Comparison of ENCODE assay signal across 1 cellular context in the genomic region with DNA sequence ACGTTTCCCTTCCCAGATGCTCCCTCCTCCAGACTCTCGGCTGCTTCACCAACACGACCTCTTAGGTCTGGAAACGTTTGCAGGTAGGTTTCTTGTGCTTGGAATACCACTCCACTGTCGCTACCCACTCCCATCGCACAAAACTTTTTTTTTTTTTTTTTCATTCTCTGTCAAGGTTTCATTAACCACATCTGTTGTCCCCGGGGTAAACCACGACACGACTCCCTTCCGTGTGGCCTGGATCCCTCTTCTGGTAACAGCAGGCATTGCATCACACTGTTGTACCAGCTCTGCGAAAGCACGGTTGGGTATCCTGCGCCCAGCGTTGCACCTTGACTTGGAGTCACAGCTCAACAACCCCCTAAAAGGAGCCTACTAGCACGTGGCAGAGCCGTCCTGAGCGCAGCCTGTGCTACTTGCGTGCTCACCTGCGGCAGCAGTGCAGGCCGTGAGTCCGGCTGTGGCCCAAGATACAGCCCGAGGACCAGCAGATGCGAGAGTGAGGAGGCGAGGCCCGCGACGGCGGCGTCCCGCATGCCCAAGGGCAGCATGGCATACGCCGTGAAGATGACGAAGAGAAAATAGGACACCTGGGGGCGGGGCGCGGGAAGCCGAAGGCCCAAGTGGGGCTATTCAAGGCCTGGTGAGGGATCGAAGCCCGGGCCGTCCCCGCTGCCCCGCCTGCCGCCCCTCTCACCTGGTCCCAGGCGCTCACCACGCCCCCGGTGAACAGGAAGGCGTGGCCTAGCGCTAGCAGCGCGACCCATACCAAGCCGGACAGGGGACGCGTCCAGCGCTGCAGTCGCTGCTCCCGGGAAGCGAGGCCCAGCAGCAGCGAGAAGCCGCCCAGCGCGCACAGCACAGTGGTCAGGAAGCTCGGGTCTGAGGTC.
A peak's percentile ranks its signal among the peaks of the same experiment; 100 is the strongest.
TF ChIP-seq lines count a peak whose summit lies in the region.

No MANE protein-coding gene starts in this region.

TF ChIP-seq in HepG2, 621 proteins besides CTCF, POLR2A, EP300 and RAD21 (continued from another document and continues in another):
- TF ChIP-seq, protein P1, sequence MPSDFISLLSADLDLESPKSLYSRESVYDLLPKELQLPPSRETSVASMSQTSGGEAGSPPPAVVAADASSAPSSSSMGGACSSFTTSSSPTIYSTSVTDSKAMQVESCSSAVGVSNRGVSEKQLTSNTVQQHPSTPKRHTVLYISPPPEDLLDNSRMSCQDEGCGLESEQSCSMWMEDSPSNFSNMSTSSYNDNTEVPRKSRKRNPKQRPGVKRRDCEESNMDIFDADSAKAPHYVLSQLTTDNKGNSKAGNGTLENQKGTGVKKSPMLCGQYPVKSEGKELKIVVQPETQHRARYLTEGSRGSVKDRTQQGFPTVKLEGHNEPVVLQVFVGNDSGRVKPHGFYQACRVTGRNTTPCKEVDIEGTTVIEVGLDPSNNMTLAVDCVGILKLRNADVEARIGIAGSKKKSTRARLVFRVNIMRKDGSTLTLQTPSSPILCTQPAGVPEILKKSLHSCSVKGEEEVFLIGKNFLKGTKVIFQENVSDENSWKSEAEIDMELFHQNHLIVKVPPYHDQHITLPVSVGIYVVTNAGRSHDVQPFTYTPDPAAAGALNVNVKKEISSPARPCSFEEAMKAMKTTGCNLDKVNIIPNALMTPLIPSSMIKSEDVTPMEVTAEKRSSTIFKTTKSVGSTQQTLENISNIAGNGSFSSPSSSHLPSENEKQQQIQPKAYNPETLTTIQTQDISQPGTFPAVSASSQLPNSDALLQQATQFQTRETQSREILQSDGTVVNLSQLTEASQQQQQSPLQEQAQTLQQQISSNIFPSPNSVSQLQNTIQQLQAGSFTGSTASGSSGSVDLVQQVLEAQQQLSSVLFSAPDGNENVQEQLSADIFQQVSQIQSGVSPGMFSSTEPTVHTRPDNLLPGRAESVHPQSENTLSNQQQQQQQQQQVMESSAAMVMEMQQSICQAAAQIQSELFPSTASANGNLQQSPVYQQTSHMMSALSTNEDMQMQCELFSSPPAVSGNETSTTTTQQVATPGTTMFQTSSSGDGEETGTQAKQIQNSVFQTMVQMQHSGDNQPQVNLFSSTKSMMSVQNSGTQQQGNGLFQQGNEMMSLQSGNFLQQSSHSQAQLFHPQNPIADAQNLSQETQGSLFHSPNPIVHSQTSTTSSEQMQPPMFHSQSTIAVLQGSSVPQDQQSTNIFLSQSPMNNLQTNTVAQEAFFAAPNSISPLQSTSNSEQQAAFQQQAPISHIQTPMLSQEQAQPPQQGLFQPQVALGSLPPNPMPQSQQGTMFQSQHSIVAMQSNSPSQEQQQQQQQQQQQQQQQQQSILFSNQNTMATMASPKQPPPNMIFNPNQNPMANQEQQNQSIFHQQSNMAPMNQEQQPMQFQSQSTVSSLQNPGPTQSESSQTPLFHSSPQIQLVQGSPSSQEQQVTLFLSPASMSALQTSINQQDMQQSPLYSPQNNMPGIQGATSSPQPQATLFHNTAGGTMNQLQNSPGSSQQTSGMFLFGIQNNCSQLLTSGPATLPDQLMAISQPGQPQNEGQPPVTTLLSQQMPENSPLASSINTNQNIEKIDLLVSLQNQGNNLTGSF (CRISPR knock-in tag; IDR thresholded peaks at IDR 0.05), result peak; percentile 6; the same call in 1 of the 2 replicates
- TF ChIP-seq MTF2 (CRISPR knock-in tag; IDR thresholded peaks at IDR 0.05; ENCODE audit: borderline replicate concordance) (peak; percentile 100), ATAD3A (CRISPR knock-in tag; IDR thresholded peaks at IDR 0.05) (peak; percentile 85), ARNT2 (CRISPR knock-in tag; IDR thresholded peaks at IDR 0.05; ENCODE audit: low read depth) (peak; percentile 72; the same call in 1 of the 2 replicates), ZNF660 (CRISPR knock-in tag; IDR thresholded peaks at IDR 0.05; ENCODE audit: borderline replicate concordance, low read depth) (0 out of 2 replicates have a peak, but pooled peaks have one; percentile 24), ZNF749 (CRISPR knock-in tag; IDR thresholded peaks at IDR 0.05; ENCODE audit: borderline replicate concordance) (peak; percentile 78; the same call in 1 of the 2 replicates), NCOA1 (CRISPR knock-in tag; IDR thresholded peaks at IDR 0.05) (peak; percentile 98), ZSCAN12 (CRISPR knock-in tag; IDR thresholded peaks at IDR 0.05) (no peak), ZNF776 (CRISPR knock-in tag; IDR thresholded peaks at IDR 0.05) (peak; percentile 96), ZNF878 (CRISPR knock-in tag; IDR thresholded peaks at IDR 0.05) (no peak; the same call in 1 of the 2 replicates), ZNF790 (CRISPR knock-in tag; IDR thresholded peaks at IDR 0.05; ENCODE audit: borderline replicate concordance) (peak; percentile 17; the same call in 1 of the 2 replicates), ZNF432 (CRISPR knock-in tag; IDR thresholded peaks at IDR 0.05; ENCODE audit: borderline replicate concordance) (no peak), HNRNPUL1 (IDR thresholded peaks at IDR 0.05; ENCODE audit: low read depth, low read length) (no peak), GATA4 (IDR thresholded peaks at IDR 0.05; ENCODE audit: borderline replicate concordance, low read depth) (no peak), KLF12 (CRISPR knock-in tag; IDR thresholded peaks at IDR 0.05; ENCODE audit: borderline replicate concordance) (no peak), HOXA9 (CRISPR knock-in tag; IDR thresholded peaks at IDR 0.05; ENCODE audit: borderline replicate concordance) (peak; percentile 97), ZNF12 (CRISPR knock-in tag; IDR thresholded peaks at IDR 0.05) (peak; percentile 88), POLR2G (IDR thresholded peaks at IDR 0.05; ENCODE audit: low read depth, low read length) (no peak), NR2F2 (IDR thresholded peaks at IDR 0.05; ENCODE audit: borderline replicate concordance, low read depth) (no peak), ZSCAN9 (CRISPR knock-in tag; IDR thresholded peaks at IDR 0.05; ENCODE audit: borderline replicate concordance) (peak; percentile 77), TGIF2 (CRISPR knock-in tag; IDR thresholded peaks at IDR 0.05) (no peak; the same call in 1 of the 2 replicates), TCF7 (IDR thresholded peaks at IDR 0.05; ENCODE audit: low read depth) (no peak), ZNF468 (CRISPR knock-in tag; IDR thresholded peaks at IDR 0.05) (no peak), PHB2 (IDR thresholded peaks at IDR 0.05; ENCODE audit: partially characterized antibody) (no peak), MAFF (IDR thresholded peaks at IDR 0.05; ENCODE audit: low read depth, low read length) (no peak), NCOA5 (CRISPR knock-in tag; IDR thresholded peaks at IDR 0.05) (no peak)
- TF ChIP-seq, protein P2, sequence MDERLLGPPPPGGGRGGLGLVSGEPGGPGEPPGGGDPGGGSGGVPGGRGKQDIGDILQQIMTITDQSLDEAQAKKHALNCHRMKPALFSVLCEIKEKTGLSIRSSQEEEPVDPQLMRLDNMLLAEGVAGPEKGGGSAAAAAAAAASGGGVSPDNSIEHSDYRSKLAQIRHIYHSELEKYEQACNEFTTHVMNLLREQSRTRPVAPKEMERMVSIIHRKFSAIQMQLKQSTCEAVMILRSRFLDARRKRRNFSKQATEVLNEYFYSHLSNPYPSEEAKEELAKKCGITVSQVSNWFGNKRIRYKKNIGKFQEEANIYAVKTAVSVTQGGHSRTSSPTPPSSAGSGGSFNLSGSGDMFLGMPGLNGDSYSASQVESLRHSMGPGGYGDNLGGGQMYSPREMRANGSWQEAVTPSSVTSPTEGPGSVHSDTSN (CRISPR knock-in tag; IDR thresholded peaks at IDR 0.05), result peak; percentile 32; the same call in 1 of the 2 replicates
- TF ChIP-seq, protein P3, sequence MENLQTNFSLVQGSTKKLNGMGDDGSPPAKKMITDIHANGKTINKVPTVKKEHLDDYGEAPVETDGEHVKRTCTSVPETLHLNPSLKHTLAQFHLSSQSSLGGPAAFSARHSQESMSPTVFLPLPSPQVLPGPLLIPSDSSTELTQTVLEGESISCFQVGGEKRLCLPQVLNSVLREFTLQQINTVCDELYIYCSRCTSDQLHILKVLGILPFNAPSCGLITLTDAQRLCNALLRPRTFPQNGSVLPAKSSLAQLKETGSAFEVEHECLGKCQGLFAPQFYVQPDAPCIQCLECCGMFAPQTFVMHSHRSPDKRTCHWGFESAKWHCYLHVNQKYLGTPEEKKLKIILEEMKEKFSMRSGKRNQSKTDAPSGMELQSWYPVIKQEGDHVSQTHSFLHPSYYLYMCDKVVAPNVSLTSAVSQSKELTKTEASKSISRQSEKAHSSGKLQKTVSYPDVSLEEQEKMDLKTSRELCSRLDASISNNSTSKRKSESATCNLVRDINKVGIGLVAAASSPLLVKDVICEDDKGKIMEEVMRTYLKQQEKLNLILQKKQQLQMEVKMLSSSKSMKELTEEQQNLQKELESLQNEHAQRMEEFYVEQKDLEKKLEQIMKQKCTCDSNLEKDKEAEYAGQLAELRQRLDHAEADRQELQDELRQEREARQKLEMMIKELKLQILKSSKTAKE (CRISPR knock-in tag; IDR thresholded peaks at IDR 0.05; ENCODE audit: borderline replicate concordance), result peak; percentile 85
- TF ChIP-seq, protein P4, sequence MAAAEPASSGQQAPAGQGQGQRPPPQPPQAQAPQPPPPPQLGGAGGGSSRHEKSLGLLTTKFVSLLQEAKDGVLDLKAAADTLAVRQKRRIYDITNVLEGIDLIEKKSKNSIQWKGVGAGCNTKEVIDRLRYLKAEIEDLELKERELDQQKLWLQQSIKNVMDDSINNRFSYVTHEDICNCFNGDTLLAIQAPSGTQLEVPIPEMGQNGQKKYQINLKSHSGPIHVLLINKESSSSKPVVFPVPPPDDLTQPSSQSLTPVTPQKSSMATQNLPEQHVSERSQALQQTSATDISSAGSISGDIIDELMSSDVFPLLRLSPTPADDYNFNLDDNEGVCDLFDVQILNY (CRISPR knock-in tag; conservative IDR thresholded peaks at IDR 0.05), result peak; percentile 39; the same call in 1 of the 2 replicates
- TF ChIP-seq, protein P5, sequence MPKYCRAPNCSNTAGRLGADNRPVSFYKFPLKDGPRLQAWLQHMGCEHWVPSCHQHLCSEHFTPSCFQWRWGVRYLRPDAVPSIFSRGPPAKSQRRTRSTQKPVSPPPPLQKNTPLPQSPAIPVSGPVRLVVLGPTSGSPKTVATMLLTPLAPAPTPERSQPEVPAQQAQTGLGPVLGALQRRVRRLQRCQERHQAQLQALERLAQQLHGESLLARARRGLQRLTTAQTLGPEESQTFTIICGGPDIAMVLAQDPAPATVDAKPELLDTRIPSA (CRISPR knock-in tag; IDR thresholded peaks at IDR 0.05; ENCODE audit: borderline replicate concordance), result no peak; the same call in 1 of the 2 replicates
- TF ChIP-seq, protein P6, sequence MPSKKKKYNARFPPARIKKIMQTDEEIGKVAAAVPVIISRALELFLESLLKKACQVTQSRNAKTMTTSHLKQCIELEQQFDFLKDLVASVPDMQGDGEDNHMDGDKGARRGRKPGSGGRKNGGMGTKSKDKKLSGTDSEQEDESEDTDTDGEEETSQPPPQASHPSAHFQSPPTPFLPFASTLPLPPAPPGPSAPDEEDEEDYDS (CRISPR knock-in tag; IDR thresholded peaks at IDR 0.05), result peak; percentile 57; the same call in 1 of the 2 replicates
- TF ChIP-seq, protein P7, sequence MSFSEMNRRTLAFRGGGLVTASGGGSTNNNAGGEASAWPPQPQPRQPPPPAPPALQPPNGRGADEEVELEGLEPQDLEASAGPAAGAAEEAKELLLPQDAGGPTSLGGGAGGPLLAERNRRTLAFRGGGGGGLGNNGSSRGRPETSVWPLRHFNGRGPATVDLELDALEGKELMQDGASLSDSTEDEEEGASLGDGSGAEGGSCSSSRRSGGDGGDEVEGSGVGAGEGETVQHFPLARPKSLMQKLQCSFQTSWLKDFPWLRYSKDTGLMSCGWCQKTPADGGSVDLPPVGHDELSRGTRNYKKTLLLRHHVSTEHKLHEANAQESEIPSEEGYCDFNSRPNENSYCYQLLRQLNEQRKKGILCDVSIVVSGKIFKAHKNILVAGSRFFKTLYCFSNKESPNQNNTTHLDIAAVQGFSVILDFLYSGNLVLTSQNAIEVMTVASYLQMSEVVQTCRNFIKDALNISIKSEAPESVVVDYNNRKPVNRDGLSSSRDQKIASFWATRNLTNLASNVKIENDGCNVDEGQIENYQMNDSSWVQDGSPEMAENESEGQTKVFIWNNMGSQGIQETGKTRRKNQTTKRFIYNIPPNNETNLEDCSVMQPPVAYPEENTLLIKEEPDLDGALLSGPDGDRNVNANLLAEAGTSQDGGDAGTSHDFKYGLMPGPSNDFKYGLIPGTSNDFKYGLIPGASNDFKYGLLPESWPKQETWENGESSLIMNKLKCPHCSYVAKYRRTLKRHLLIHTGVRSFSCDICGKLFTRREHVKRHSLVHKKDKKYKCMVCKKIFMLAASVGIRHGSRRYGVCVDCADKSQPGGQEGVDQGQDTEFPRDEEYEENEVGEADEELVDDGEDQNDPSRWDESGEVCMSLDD (CRISPR knock-in tag; IDR thresholded peaks at IDR 0.05; ENCODE audit: borderline replicate concordance), result no peak
- TF ChIP-seq, protein P8, sequence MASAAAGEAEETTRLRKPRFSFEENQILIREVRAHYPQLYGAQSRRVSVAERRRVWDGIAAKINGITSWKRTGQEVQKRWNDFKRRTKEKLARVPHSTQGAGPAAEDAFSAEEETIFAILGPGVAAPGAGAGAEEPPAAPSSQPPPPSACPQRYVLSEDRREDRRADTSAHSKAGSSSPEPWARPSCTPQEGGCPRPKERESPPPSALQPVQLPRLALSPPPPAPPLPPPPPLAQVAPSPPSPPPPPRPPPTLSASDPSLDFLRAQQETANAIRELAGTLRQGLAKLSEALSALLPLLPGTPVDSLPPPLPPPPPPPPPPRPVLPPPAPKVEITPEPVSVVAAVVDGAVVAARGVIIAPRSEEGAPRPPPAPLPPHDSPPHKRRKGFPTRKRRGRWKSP (CRISPR knock-in tag; IDR thresholded peaks at IDR 0.05), result peak; percentile 98
- TF ChIP-seq, protein P9, sequence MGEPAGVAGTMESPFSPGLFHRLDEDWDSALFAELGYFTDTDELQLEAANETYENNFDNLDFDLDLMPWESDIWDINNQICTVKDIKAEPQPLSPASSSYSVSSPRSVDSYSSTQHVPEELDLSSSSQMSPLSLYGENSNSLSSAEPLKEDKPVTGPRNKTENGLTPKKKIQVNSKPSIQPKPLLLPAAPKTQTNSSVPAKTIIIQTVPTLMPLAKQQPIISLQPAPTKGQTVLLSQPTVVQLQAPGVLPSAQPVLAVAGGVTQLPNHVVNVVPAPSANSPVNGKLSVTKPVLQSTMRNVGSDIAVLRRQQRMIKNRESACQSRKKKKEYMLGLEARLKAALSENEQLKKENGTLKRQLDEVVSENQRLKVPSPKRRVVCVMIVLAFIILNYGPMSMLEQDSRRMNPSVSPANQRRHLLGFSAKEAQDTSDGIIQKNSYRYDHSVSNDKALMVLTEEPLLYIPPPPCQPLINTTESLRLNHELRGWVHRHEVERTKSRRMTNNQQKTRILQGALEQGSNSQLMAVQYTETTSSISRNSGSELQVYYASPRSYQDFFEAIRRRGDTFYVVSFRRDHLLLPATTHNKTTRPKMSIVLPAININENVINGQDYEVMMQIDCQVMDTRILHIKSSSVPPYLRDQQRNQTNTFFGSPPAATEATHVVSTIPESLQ (CRISPR knock-in tag; conservative IDR thresholded peaks at IDR 0.05), result no peak
- TF ChIP-seq, protein P10, sequence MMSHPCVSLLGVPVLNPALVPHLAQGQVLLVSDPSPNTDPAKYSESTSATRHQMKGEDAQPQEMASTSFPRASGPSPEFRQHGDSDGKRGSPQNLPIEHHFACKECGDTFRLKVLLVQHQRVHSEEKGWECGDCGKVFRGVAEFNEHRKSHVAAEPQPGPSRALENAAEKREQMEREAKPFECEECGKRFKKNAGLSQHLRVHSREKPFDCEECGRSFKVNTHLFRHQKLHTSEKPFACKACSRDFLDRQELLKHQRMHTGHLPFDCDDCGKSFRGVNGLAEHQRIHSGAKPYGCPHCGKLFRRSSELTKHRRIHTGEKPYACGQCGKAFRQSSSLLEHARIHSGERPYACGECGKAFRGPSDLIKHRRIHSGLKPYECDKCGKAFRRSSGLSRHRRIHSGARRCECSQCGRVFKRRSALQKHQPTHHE (CRISPR knock-in tag; IDR thresholded peaks at IDR 0.05; ENCODE audit: borderline replicate concordance), result peak; percentile 61; the same call in 1 of the 2 replicates
- TF ChIP-seq, protein P11, sequence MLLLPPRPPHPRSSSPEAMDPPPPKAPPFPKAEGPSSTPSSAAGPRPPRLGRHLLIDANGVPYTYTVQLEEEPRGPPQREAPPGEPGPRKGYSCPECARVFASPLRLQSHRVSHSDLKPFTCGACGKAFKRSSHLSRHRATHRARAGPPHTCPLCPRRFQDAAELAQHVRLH (CRISPR knock-in tag; IDR thresholded peaks at IDR 0.05; ENCODE audit: borderline replicate concordance, low read depth), result peak; percentile 97
